ENCODE assay signal across 1 cellular context in genomic region chr10:122461729-122462532, GRCh38.
TF ChIP-seq lines count a peak whose summit lies in the region.

No MANE protein-coding gene starts in this region.

TF ChIP-seq in GM23338, 12 proteins besides CTCF, POLR2A, EP300 and RAD21 (continued from another document):
- no peak for TF ChIP-seq ZNF462 (CRISPR knock-in tag; IDR thresholded peaks at IDR 0.05)
- TF ChIP-seq EZH2 (IDR thresholded peaks at IDR 0.05; ENCODE audit: low read depth, unreplicated experiment): no peak
- TF ChIP-seq STAT1 (IDR thresholded peaks at IDR 0.05; ENCODE audit: unreplicated experiment): no peak
